10 cellular contexts compared by ENCODE assay signal in genomic region chr9:95023217-95024003, GRCh38.
DNase-seq lines count a peak whose midpoint lies in the region; ATAC-seq and TF ChIP-seq lines count a peak whose summit lies in the region.
"Had no signal": no experiment of that assay in that cellular context is flagged by ENCODE, and none has a peak within 500 bp of the region (broad histone marks: within the 10 kb centered on the region; RNA-seq: fewer than 3 reads in every experiment).

No MANE protein-coding gene starts in this region.

- H3K27me3 ChIP-seq in MG63: no peaks in the 10 kb centered on the region
- no peaks in the 10 kb centered on the region for H3K27me3 ChIP-seq in liver (ENCODE audit: control insufficient read depth in 4 of 4, insufficient read depth in 4 of 4, low read length in 3 of 4)
- no peaks in the 10 kb centered on the region for H3K27me3 ChIP-seq in upper lobe of right lung

- no peaks in the 10 kb centered on the region for H3K9me3 ChIP-seq in MG63
- H3K9me3 ChIP-seq in liver (ENCODE audit: control insufficient read depth in 4 of 4, low read length in 3 of 4): no peaks in the 10 kb centered on the region
- no peaks in the 10 kb centered on the region for H3K9me3 ChIP-seq in upper lobe of right lung

- TF ChIP-seq CTCF in liver (IDR thresholded peaks at IDR 0.05; ENCODE audit: low read depth, low read length, missing input control): no peak
- no peak for TF ChIP-seq CTCF in upper lobe of right lung (IDR thresholded peaks at IDR 0.05)

- intact Hi-C loops in upper lobe of right lung (cut with DNase I): no loop called here

- H3K4me1 ChIP-seq in liver (ENCODE audit: control insufficient read depth in 4 of 4, insufficient read depth in 4 of 4, low read length in 3 of 4): peaks cover 25 to 84% (median 64%) of the 10 kb centered on the region in 4 donors
- peaks cover 72% of the 10 kb centered on the region for H3K4me1 ChIP-seq in upper lobe of right lung

- 61% methylated on average over 9 of the region's 9 CpGs for WGBS in liver

- H3K4me1 Mint-ChIP-seq in activated CD4-positive, alpha-beta memory T cell treated with anti-CD3 and anti-CD28 coated beads, Interleukin-2, amount 10 ng/mL, durations not matched to agents 7 days and 5 days: no peaks in the 10 kb centered on the region
- no peaks in the 10 kb centered on the region for H3K4me1 Mint-ChIP-seq in T-cell
- H3K4me1 Mint-ChIP-seq: activated CD4-positive, alpha-beta T cell treated with anti-CD3 and anti-CD28 coated beads for 36 hours had no signal

- TF ChIP-seq RAD21 in liver (IDR thresholded peaks at IDR 0.05): peak in 1 of 2 donors; percentile 5

- H3K27ac ChIP-seq in caudate nucleus (ENCODE audit: low read depth, low read length): peak overlapping the region; percentile 82
- H3K27ac ChIP-seq in liver (ENCODE audit: low read depth in 1 of 2, low read length in 2 of 2): peak overlapping the region; percentile 78 to 84
- peak overlapping the region; percentile 70 for H3K27ac ChIP-seq in upper lobe of right lung

- H3K36me3 Mint-ChIP-seq in activated CD4-positive, alpha-beta memory T cell treated with anti-CD3 and anti-CD28 coated beads, Interleukin-2, amount 10 ng/mL, durations not matched to agents 7 days and 5 days (ENCODE audit: low read depth): peaks cover 8% of the 10 kb centered on the region
- peaks cover 31% of the 10 kb centered on the region for H3K36me3 Mint-ChIP-seq in T-cell

- H3K9me3 Mint-ChIP-seq in activated CD4-positive, alpha-beta memory T cell treated with anti-CD3 and anti-CD28 coated beads, Interleukin-2, amount 10 ng/mL, durations not matched to agents 7 days and 5 days: no peaks in the 10 kb centered on the region
- H3K9me3 Mint-ChIP-seq in T-cell: no peaks in the 10 kb centered on the region

- DNase-seq in MG63: peak; percentile 66
- DNase-seq in caudate nucleus (lab: John Stamatoyannopoulos, UW): peak in 1 of 61 donors; percentile 19
- peak; percentile 69 for DNase-seq in upper lobe of right lung
- DNase-seq in activated CD4-positive, alpha-beta memory T cell treated with anti-CD3 and anti-CD28 coated beads, Interleukin-2, amount 10 ng/mL, durations not matched to agents 7 days and 5 days: no peak
- no peak for DNase-seq in activated naive CD4-positive, alpha-beta T cell (lab: John Stamatoyannopoulos, UW)
- DNase-seq in T-cell: no peak
- DNase-seq in NCI-H2081 treated with DMSO at 0.1 percent for 48 hours (lab: John Stamatoyannopoulos, UW): no peak
- DNase-seq: activated CD4-positive, alpha-beta T cell treated with anti-CD3 and anti-CD28 coated beads for 36 hours; KG1 had no signal

- H3K27ac Mint-ChIP-seq in activated CD4-positive, alpha-beta memory T cell treated with anti-CD3 and anti-CD28 coated beads, Interleukin-2, amount 10 ng/mL, durations not matched to agents 7 days and 5 days: no peak overlapping the region
- no peak overlapping the region for H3K27ac Mint-ChIP-seq in T-cell
- H3K27ac Mint-ChIP-seq: activated CD4-positive, alpha-beta T cell treated with anti-CD3 and anti-CD28 coated beads for 36 hours had no signal

- H3K27me3 Mint-ChIP-seq in activated CD4-positive, alpha-beta memory T cell treated with anti-CD3 and anti-CD28 coated beads, Interleukin-2, amount 10 ng/mL, durations not matched to agents 7 days and 5 days: no peaks in the 10 kb centered on the region
- no peaks in the 10 kb centered on the region for H3K27me3 Mint-ChIP-seq in T-cell
- H3K27me3 Mint-ChIP-seq: activated CD4-positive, alpha-beta T cell treated with anti-CD3 and anti-CD28 coated beads for 36 hours had no signal

- H3K9ac ChIP-seq in liver (ENCODE audit: low read depth in 1 of 2, low read length in 2 of 2): peak overlapping the region; percentile 24 to 47

- POLR2A ChIA-PET in activated CD4-positive, alpha-beta memory T cell treated with anti-CD3 and anti-CD28 coated beads, Interleukin-2, amount 10 ng/mL, durations not matched to agents 7 days and 5 days (lab: Charles Lee): no interaction called here
- POLR2A ChIA-PET in T-cell (lab: Charles Lee): no interaction called here

- H3K36me3 ChIP-seq in MG63: peaks cover 90% of the 10 kb centered on the region
- H3K36me3 ChIP-seq in liver (ENCODE audit: control insufficient read depth in 4 of 4, insufficient read depth in 3 of 4, low read depth in 1 of 4, low read length in 3 of 4): peaks cover 2 to 34% (median 29%) of the 10 kb centered on the region in 4 donors
- peaks cover 15% of the 10 kb centered on the region for H3K36me3 ChIP-seq in upper lobe of right lung

- H3K4me3 ChIP-seq in MG63 (no peak overlapping the region), liver (ENCODE audit: low read depth in 1 of 3, low read length in 3 of 3) (no peak overlapping the region), upper lobe of right lung (no peak overlapping the region)

- CTCF ChIA-PET in activated CD4-positive, alpha-beta memory T cell treated with anti-CD3 and anti-CD28 coated beads, Interleukin-2, amount 10 ng/mL, durations not matched to agents 7 days and 5 days (lab: Charles Lee): interaction anchor here (1.2 to 1.5 kb wide), 2 partner anchors 239 to 241 kb away, joined by 3 read pairs; no protein-coding TSS in a partner anchor
- CTCF ChIA-PET in T-cell (lab: Charles Lee): no interaction called here

- H3K4me3 Mint-ChIP-seq in activated CD4-positive, alpha-beta memory T cell treated with anti-CD3 and anti-CD28 coated beads, Interleukin-2, amount 10 ng/mL, durations not matched to agents 7 days and 5 days: no peak overlapping the region
- no peak overlapping the region for H3K4me3 Mint-ChIP-seq in T-cell
- H3K4me3 Mint-ChIP-seq: activated CD4-positive, alpha-beta T cell treated with anti-CD3 and anti-CD28 coated beads for 36 hours had no signal

- ATAC-seq in upper lobe of right lung (peak; percentile 63), T-cell (replicated peaks in 1 of 4) (no peak)
- ATAC-seq: activated CD4-positive, alpha-beta T cell treated with anti-CD3 and anti-CD28 coated beads for 36 hours had no signal

TF ChIP-seq in liver, 16 proteins besides CTCF, POLR2A, EP300 and RAD21:
- TF ChIP-seq ZBTB33 (IDR thresholded peaks at IDR 0.05): no peak
- peak; percentile 6 for TF ChIP-seq YY1 (IDR thresholded peaks at IDR 0.05)

Comparison
In these comparisons a context has a peak if more than half of its experiments do, and no peak if none do; other contexts are left out.
1. DNase-seq: peak in MG63 (single experiment) and upper lobe of right lung (single experiment); none in activated CD4-positive, alpha-beta memory T cell treated with anti-CD3 and anti-CD28 coated beads, Interleukin-2, amount 10 ng/mL, durations not matched to agents 7 days and 5 days (single experiment), activated naive CD4-positive, alpha-beta T cell (0 of 4), T-cell (0 of 34) and NCI-H2081 treated with DMSO at 0.1 percent for 48 hours (single experiment).
2. Peak in every context shown above with its lines, with median percentiles within 50 percentile points of each other: H3K27ac ChIP-seq.